ENCODE assay signal across 8 cellular contexts in genomic region chr2:203673933-203674332, GRCh38.
DNase-seq lines count a peak whose midpoint lies in the region; ATAC-seq and TF ChIP-seq lines count a peak whose summit lies in the region.

No MANE protein-coding gene starts in this region.

- H3K4me1 Mint-ChIP-seq in activated naive CD8-positive, alpha-beta T cell treated with anti-CD3 and anti-CD28 coated beads, Interleukin-2, amount 50 U/mL, for 24 hours: peaks cover 47% of the 10 kb centered on the region

- ATAC-seq in GM18499 (IDR thresholded peaks at IDR 0.05; ENCODE audit: insufficient read depth, unreplicated experiment) (peak; percentile 93), GM21526 (IDR thresholded peaks at IDR 0.05; ENCODE audit: low FRiP score, unreplicated experiment) (peak; percentile 93)
- peak; percentile 92 for ATAC-seq in activated naive CD8-positive, alpha-beta T cell treated with anti-CD3 and anti-CD28 coated beads, Interleukin-2, amount 50 U/mL, for 24 hours
- ATAC-seq in stimulated activated naive CD8-positive, alpha-beta T cell treated with anti-CD3 and anti-CD28 coated beads, Interleukin-15, Interleukin-2, amounts not matched to agents 100 U/mL and 50 U/mL, for 24 hours: peak; percentile 95

- no peaks in the 10 kb centered on the region for H3K27me3 Mint-ChIP-seq in activated naive CD8-positive, alpha-beta T cell treated with anti-CD3 and anti-CD28 coated beads, Interleukin-2, amount 50 U/mL, for 24 hours

- H3K4me3 Mint-ChIP-seq in activated naive CD8-positive, alpha-beta T cell treated with anti-CD3 and anti-CD28 coated beads, Interleukin-2, amount 50 U/mL, for 24 hours: peak overlapping the region; percentile 68

- peaks cover 7% of the 10 kb centered on the region for H3K9me3 Mint-ChIP-seq in activated naive CD8-positive, alpha-beta T cell treated with anti-CD3 and anti-CD28 coated beads, Interleukin-2, amount 50 U/mL, for 24 hours

- H3K27ac Mint-ChIP-seq in activated naive CD8-positive, alpha-beta T cell treated with anti-CD3 and anti-CD28 coated beads, Interleukin-2, amount 50 U/mL, for 24 hours: peak overlapping the region; percentile 93

- no peaks in the 10 kb centered on the region for H3K27me3 ChIP-seq in HL-60 (ENCODE audit: insufficient read depth, poor library complexity, severe bottlenecking)

- DNase-seq in HL-60 (ENCODE audit: low read depth in 1 of 2, low spot score in 1 of 2) (peak; percentile 44 to 85), erythroblast (lab: John Stamatoyannopoulos, UW) (no peak), cortex of kidney (lab: John Stamatoyannopoulos, UW) (no peak), putamen (ENCODE audit: low spot score) (no peak)
- DNase-seq in activated naive CD8-positive, alpha-beta T cell treated with anti-CD3 and anti-CD28 coated beads, Interleukin-2, amount 50 U/mL, for 24 hours: peak; percentile 65
- peak; percentile 65 for DNase-seq in stimulated activated naive CD8-positive, alpha-beta T cell treated with anti-CD3 and anti-CD28 coated beads, Interleukin-15, Interleukin-2, amounts not matched to agents 100 U/mL and 50 U/mL, for 24 hours

- peak overlapping the region; percentile 31; the same call in 1 of the 2 replicates for H3K27ac ChIP-seq in HL-60 (replicated peaks)

- H3K4me3 ChIP-seq in HL-60 (replicated peaks; ENCODE audit: insufficient read depth, low read length): no peak overlapping the region

- no peak for TF ChIP-seq POLR2A in erythroblast (IDR thresholded peaks at IDR 0.05; ENCODE audit: low read length)

- no peak for TF ChIP-seq CTCF in HL-60 (IDR thresholded peaks at IDR 0.05; ENCODE audit: insufficient read depth, low read length)

- peaks cover 7% of the 10 kb centered on the region for H3K36me3 Mint-ChIP-seq in activated naive CD8-positive, alpha-beta T cell treated with anti-CD3 and anti-CD28 coated beads, Interleukin-2, amount 50 U/mL, for 24 hours (ENCODE audit: low read depth)

Comparison
In these comparisons a context has a peak if more than half of its experiments do, and no peak if none do; other contexts are left out.
1. DNase-seq: peak in HL-60 (2 of 2), activated naive CD8-positive, alpha-beta T cell treated with anti-CD3 and anti-CD28 coated beads, Interleukin-2, amount 50 U/mL, for 24 hours (single experiment) and stimulated activated naive CD8-positive, alpha-beta T cell treated with anti-CD3 and anti-CD28 coated beads, Interleukin-15, Interleukin-2, amounts not matched to agents 100 U/mL and 50 U/mL, for 24 hours (single experiment); none in erythroblast (0 of 2), cortex of kidney (single experiment) and putamen (single experiment).
2. Peak in every context shown above with its lines, with median percentiles within 50 percentile points of each other: ATAC-seq.